Comparison of ENCODE assay signal across 26 cellular contexts in the genomic region with DNA sequence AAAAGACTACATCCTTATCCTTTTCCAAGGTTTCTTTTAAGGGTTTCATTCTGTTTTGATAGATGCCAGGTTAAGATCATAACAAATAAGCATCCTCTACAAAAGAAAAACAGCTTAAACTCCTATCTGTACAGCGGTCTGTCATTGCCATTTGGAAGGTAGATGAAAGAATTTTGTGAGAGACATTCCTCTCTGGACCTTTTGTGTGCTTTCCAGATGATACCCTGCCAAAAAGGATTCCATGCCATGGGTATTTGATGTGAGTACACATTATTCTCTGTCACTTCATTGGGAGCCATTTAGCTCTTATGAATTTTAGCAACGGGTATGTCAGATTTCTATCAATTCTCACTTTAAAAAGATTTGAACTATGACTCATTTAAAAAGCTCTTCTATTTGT.
"Had no signal": no experiment of that assay in that cellular context is flagged by ENCODE, and none has a peak within 500 bp of the region (broad histone marks: within the 10 kb centered on the region; RNA-seq: fewer than 3 reads in every experiment).

No MANE protein-coding gene starts in this region.

- H3K9ac ChIP-seq: KMS-11 had no signal

- H3K4me1 ChIP-seq: Peyer's patch, SJCRH30 had no signal

- H2AFZ ChIP-seq: PC-9 had no signal

- H3K9me3 Mint-ChIP-seq: IgD-negative memory B cell had no signal

- ATAC-seq: K562, Right ventricle myocardium inferior had no signal

- H3K4me3 ChIP-seq: K562, PC-9, Peyer's patch, SJCRH30 had no signal

- H3K27ac Mint-ChIP-seq: IgD-negative memory B cell had no signal

- H3K27ac ChIP-seq: HL-60, KMS-11, PC-9, Peyer's patch, SJCRH30 had no signal

- H3K4me3 Mint-ChIP-seq: IgD-negative memory B cell had no signal

- H3K4me1 Mint-ChIP-seq: IgD-negative memory B cell had no signal

- H3K9me3 ChIP-seq: Peyer's patch, SJCRH30 had no signal

- DNase-seq: Kasumi-1, MV-4-11, NCI-H1048, NCI-H1105, NCI-H1417, NCI-H1436 treated with DMSO at 0.1 percent for 48 hours, NCI-H1694, NCI-H187 treated with DMSO at 0.1 percent for 48 hours, NCI-H2081, NCI-H2107, NCI-H2227 treated with DMSO at 0.1 percent for 48 hours, NCI-H510A, NCI-H524 treated with DMSO at 0.1 percent for 48 hours, NCI-H69, NCI-H774, OCI-M1, PC-9, Peyer's patch, SHP77 treated with DMSO at 0.1 percent for 48 hours, SJCRH30, SW 1271 had no signal

- H3K36me3 ChIP-seq: Peyer's patch, SJCRH30 had no signal

- H3K27me3 ChIP-seq: Peyer's patch, SJCRH30 had no signal

- H3K4me2 ChIP-seq: KMS-11, PC-9 had no signal
